ENCODE assay signal across 12 cellular contexts in the genomic region with DNA sequence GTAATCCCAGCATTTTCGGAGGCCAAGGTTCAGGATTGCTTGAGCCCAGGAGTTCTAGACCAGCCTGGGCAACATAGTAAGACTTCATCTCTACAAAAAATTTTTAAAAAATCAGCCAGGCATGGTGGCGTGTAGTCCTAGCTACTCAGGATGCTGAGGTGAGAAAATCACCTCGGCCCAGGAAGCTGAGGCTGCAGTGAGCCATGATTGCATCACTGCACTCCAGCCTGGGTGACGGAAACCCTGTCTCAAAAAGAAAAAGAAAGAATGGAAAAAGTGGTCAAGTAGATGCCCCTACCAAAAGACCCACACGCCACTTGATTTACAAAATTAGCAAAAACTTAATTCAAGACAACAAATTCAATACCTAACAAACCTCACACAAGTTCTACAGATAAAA. TPM values are rescaled to one million over a fixed set of nuclear protein-coding genes. Genes with fewer than 3 reads are reported as not detected.
DNase-seq lines count a peak whose midpoint lies in the region; ATAC-seq and TF ChIP-seq lines count a peak whose summit lies in the region.
"Had no signal": no experiment of that assay in that cellular context is flagged by ENCODE, and none has a peak within 500 bp of the region (broad histone marks: within the 10 kb centered on the region; RNA-seq: fewer than 3 reads in every experiment).

No MANE protein-coding gene starts in this region.

- peaks cover 16% of the 10 kb centered on the region for H3K36me3 Mint-ChIP-seq in activated CD8-positive, alpha-beta memory T cell treated with anti-CD3 and anti-CD28 coated beads, Interleukin-2, amount 10 ng/mL, durations not matched to agents 7 days and 5 days
- H3K36me3 Mint-ChIP-seq in activated naive CD8-positive, alpha-beta T cell treated with anti-CD3 and anti-CD28 coated beads, Interleukin-2, amount 10 ng/mL, durations not matched to agents 7 days and 5 days: peaks cover 9% of the 10 kb centered on the region
- H3K36me3 Mint-ChIP-seq: mesothelial cell of epicardium had no signal

- H3K27me3 Mint-ChIP-seq in activated CD8-positive, alpha-beta memory T cell treated with anti-CD3 and anti-CD28 coated beads, Interleukin-2, amount 10 ng/mL, durations not matched to agents 7 days and 5 days: no peaks in the 10 kb centered on the region
- H3K27me3 Mint-ChIP-seq in activated naive CD8-positive, alpha-beta T cell treated with anti-CD3 and anti-CD28 coated beads, Interleukin-2, amount 10 ng/mL, durations not matched to agents 7 days and 5 days: no peaks in the 10 kb centered on the region

- peak overlapping the region; percentile 90 for H3K27ac Mint-ChIP-seq in activated CD8-positive, alpha-beta memory T cell treated with anti-CD3 and anti-CD28 coated beads, Interleukin-2, amount 10 ng/mL, durations not matched to agents 7 days and 5 days
- H3K27ac Mint-ChIP-seq in activated naive CD8-positive, alpha-beta T cell treated with anti-CD3 and anti-CD28 coated beads, Interleukin-2, amount 10 ng/mL, durations not matched to agents 7 days and 5 days: peak overlapping the region; percentile 92
- H3K27ac Mint-ChIP-seq: mesothelial cell of epicardium had no signal

- no peaks in the 10 kb centered on the region for H3K9me3 ChIP-seq in gastrocnemius medialis
- H3K9me3 ChIP-seq: upper lobe of right lung had no signal

- CTCF ChIA-PET in activated CD8-positive, alpha-beta memory T cell treated with anti-CD3 and anti-CD28 coated beads, Interleukin-2, amount 10 ng/mL, durations not matched to agents 7 days and 5 days (lab: Charles Lee): interaction anchor here (0.8 to 3.0 kb wide), 9 partner anchors 11 to 454 kb away, joined by 3 to 24 read pairs (median 3); no protein-coding TSS in a partner anchor

- no peaks in the 10 kb centered on the region for H3K36me3 ChIP-seq in gastrocnemius medialis
- H3K36me3 ChIP-seq: upper lobe of right lung had no signal

- H3K4me3 ChIP-seq in gastrocnemius medialis: no peak overlapping the region
- H3K4me3 ChIP-seq: PC-9, upper lobe of right lung had no signal

- H3K9me3 Mint-ChIP-seq in activated CD8-positive, alpha-beta memory T cell treated with anti-CD3 and anti-CD28 coated beads, Interleukin-2, amount 10 ng/mL, durations not matched to agents 7 days and 5 days (ENCODE audit: low read depth): peaks cover 4% of the 10 kb centered on the region
- no peaks in the 10 kb centered on the region for H3K9me3 Mint-ChIP-seq in activated naive CD8-positive, alpha-beta T cell treated with anti-CD3 and anti-CD28 coated beads, Interleukin-2, amount 10 ng/mL, durations not matched to agents 7 days and 5 days
- H3K9me3 Mint-ChIP-seq: mesothelial cell of epicardium had no signal

- in situ Hi-C loops in gastrocnemius medialis (cut with MboI; ENCODE audit: low sequenced_read_pairs in 4 of 4): loop anchor here in 1 of 4 donors (25.0 kb wide), 2 partner anchors 92 to 458 kb away; partner anchors contain the start of genes ARHGEF39, ATOSB, CA9 and CCDC107

- TF ChIP-seq CTCF in gastrocnemius medialis (IDR thresholded peaks at IDR 0.05 in 4 of 5, conservative IDR thresholded peaks at IDR 0.05 in 1 of 5): no peak

- DNase-seq in activated CD8-positive, alpha-beta memory T cell treated with anti-CD3 and anti-CD28 coated beads, Interleukin-2, amount 10 ng/mL, durations not matched to agents 7 days and 5 days: peak; percentile 81
- no peak for DNase-seq in activated CD8-positive, alpha-beta memory T cell treated with anti-CD3 and anti-CD28 coated beads, Interleukin-2, amount 50 U/mL, for 48 hours
- DNase-seq in HT1080 (ENCODE audit: low read depth): peak; percentile 12
- peak; percentile 47 for DNase-seq in activated naive CD8-positive, alpha-beta T cell treated with anti-CD3 and anti-CD28 coated beads, Interleukin-2, amount 10 ng/mL, durations not matched to agents 7 days and 5 days
- peak; percentile 68 for DNase-seq in stimulated activated CD8-positive, alpha-beta memory T cell treated with anti-CD3 and anti-CD28 coated beads, Interleukin-4, amount 100 ng/mL, for 48 hours
- DNase-seq in NCI-H2081 treated with DMSO at 0.1 percent for 48 hours (lab: John Stamatoyannopoulos, UW): no peak
- no peak for DNase-seq in AG20443 (ENCODE audit: low spot score)
- no peak for DNase-seq in gastrocnemius medialis
- DNase-seq: activated gamma-delta T cell, PC-9, upper lobe of right lung had no signal

- TF ChIP-seq POLR2A in gastrocnemius medialis (IDR thresholded peaks at IDR 0.05): no peak

- peak; percentile 92 for ATAC-seq in activated CD8-positive, alpha-beta memory T cell treated with anti-CD3 and anti-CD28 coated beads, Interleukin-2, amount 10 ng/mL, durations not matched to agents 7 days and 5 days
- ATAC-seq in activated naive CD8-positive, alpha-beta T cell treated with anti-CD3 and anti-CD28 coated beads, Interleukin-2, amount 10 ng/mL, durations not matched to agents 7 days and 5 days (ENCODE audit: low read depth): peak; percentile 90
- ATAC-seq in gastrocnemius medialis: no peak
- ATAC-seq: upper lobe of right lung had no signal

- no peak overlapping the region for H3K27ac ChIP-seq in gastrocnemius medialis
- H3K27ac ChIP-seq: PC-9, upper lobe of right lung had no signal

- peaks cover 39% of the 10 kb centered on the region for H3K4me1 Mint-ChIP-seq in activated CD8-positive, alpha-beta memory T cell treated with anti-CD3 and anti-CD28 coated beads, Interleukin-2, amount 10 ng/mL, durations not matched to agents 7 days and 5 days
- H3K4me1 Mint-ChIP-seq in activated naive CD8-positive, alpha-beta T cell treated with anti-CD3 and anti-CD28 coated beads, Interleukin-2, amount 10 ng/mL, durations not matched to agents 7 days and 5 days: peaks cover 28% of the 10 kb centered on the region
- H3K4me1 Mint-ChIP-seq: mesothelial cell of epicardium had no signal

- POLR2A ChIA-PET in activated naive CD8-positive, alpha-beta T cell treated with anti-CD3 and anti-CD28 coated beads, Interleukin-2, amount 10 ng/mL, durations not matched to agents 7 days and 5 days (lab: Charles Lee): interaction anchor here (1.1 kb wide), 1 partner anchor 81 kb away, joined by 3 read pairs; the partner anchor contains the start of gene RUSC2

- H3K4me1 ChIP-seq in gastrocnemius medialis: peaks cover 23 to 28% of the 10 kb centered on the region in 2 donors

- peak overlapping the region; percentile 4 for H3K4me3 Mint-ChIP-seq in activated CD8-positive, alpha-beta memory T cell treated with anti-CD3 and anti-CD28 coated beads, Interleukin-2, amount 10 ng/mL, durations not matched to agents 7 days and 5 days
- peak overlapping the region; percentile 60 for H3K4me3 Mint-ChIP-seq in activated naive CD8-positive, alpha-beta T cell treated with anti-CD3 and anti-CD28 coated beads, Interleukin-2, amount 10 ng/mL, durations not matched to agents 7 days and 5 days
- H3K4me3 Mint-ChIP-seq: mesothelial cell of epicardium had no signal

- no peaks in the 10 kb centered on the region for H3K27me3 ChIP-seq in gastrocnemius medialis
- H3K27me3 ChIP-seq: upper lobe of right lung had no signal

- intact Hi-C loops in gastrocnemius medialis (cut with DNase I; ENCODE audit: low total_unique reads): no loop called here

RNA-seq across cellular contexts. Expression of gene TESK1, which starts 34.4 kb away (rescaled TPM):
- 10 to 100 TPM; 27.9 to 37.1 TPM for total RNA-seq in activated CD8-positive, alpha-beta memory T cell treated with anti-CD3 and anti-CD28 coated beads, Interleukin-2, amount 10 ng/mL, durations not matched to agents 7 days and 5 days
- total RNA-seq in HT1080 (2014; rRNA removed; shearing (Covaris generic)): 5.4 and 9.2 TPM in 2 replicates
- 14.4 and 14.5 TPM in 2 replicates for polyA plus RNA-seq in HT1080 (2015; cell fraction: cytosol; rRNA removed)
- 29.7 and 38.9 TPM in 2 replicates for polyA plus RNA-seq in HT1080 (2015; cell fraction: nucleus; rRNA removed)
- total RNA-seq in activated naive CD8-positive, alpha-beta T cell treated with anti-CD3 and anti-CD28 coated beads, Interleukin-2, amount 10 ng/mL, durations not matched to agents 7 days and 5 days: 10 to 100 TPM; 42.2 to 42.8 TPM
- total RNA-seq in gastrocnemius medialis: 100 to 1,000 TPM in 1 of 4 donors, 10 to 100 TPM in 3; 48.1 to 108 (median 65.4) TPM

RNA-seq across cellular contexts. Expression of gene CD72, which starts 47.5 kb away (rescaled TPM):
- total RNA-seq in activated CD8-positive, alpha-beta memory T cell treated with anti-CD3 and anti-CD28 coated beads, Interleukin-2, amount 10 ng/mL, durations not matched to agents 7 days and 5 days: 10 to 100 TPM; 11.4 to 11.9 TPM
- 0.27 TPM in 1 of 2 replicates, not detected in the other for total RNA-seq in HT1080 (2014; rRNA removed; shearing (Covaris generic))
- 0.43 TPM in 1 of 2 replicates, not detected in the other for polyA plus RNA-seq in HT1080 (2015; cell fraction: cytosol; rRNA removed)
- polyA plus RNA-seq in HT1080 (2015; cell fraction: nucleus; rRNA removed): 0.18 TPM in 1 of 2 replicates, not detected in the other
- total RNA-seq in activated naive CD8-positive, alpha-beta T cell treated with anti-CD3 and anti-CD28 coated beads, Interleukin-2, amount 10 ng/mL, durations not matched to agents 7 days and 5 days: 10 to 100 TPM; 15.3 to 18.4 TPM
- 10 to 100 TPM in 1 of 4 donors, under 1 TPM in 3; 0.40 to 18.3 (median 0.68) TPM for total RNA-seq in gastrocnemius medialis

Comparison
In these comparisons a context has a peak if more than half of its experiments do, and no peak if none do; other contexts are left out.
1. DNase-seq: peak in activated CD8-positive, alpha-beta memory T cell treated with anti-CD3 and anti-CD28 coated beads, Interleukin-2, amount 10 ng/mL, durations not matched to agents 7 days and 5 days (single experiment), HT1080 (single experiment), activated naive CD8-positive, alpha-beta T cell treated with anti-CD3 and anti-CD28 coated beads, Interleukin-2, amount 10 ng/mL, durations not matched to agents 7 days and 5 days (single experiment) and stimulated activated CD8-positive, alpha-beta memory T cell treated with anti-CD3 and anti-CD28 coated beads, Interleukin-4, amount 100 ng/mL, for 48 hours (single experiment); none in activated CD8-positive, alpha-beta memory T cell treated with anti-CD3 and anti-CD28 coated beads, Interleukin-2, amount 50 U/mL, for 48 hours (single experiment), NCI-H2081 treated with DMSO at 0.1 percent for 48 hours (single experiment), AG20443 (single experiment) and gastrocnemius medialis (0 of 2).
2. ATAC-seq: peak in activated CD8-positive, alpha-beta memory T cell treated with anti-CD3 and anti-CD28 coated beads, Interleukin-2, amount 10 ng/mL, durations not matched to agents 7 days and 5 days (single experiment) and activated naive CD8-positive, alpha-beta T cell treated with anti-CD3 and anti-CD28 coated beads, Interleukin-2, amount 10 ng/mL, durations not matched to agents 7 days and 5 days (single experiment); none in gastrocnemius medialis (0 of 2).